In genomic region chr15:71651750-71652186, GRCh38 we compare ENCODE assay signal across 9 cellular contexts.
DNase-seq lines count a peak whose midpoint lies in the region; ATAC-seq and TF ChIP-seq lines count a peak whose summit lies in the region.
"Had no signal": no experiment of that assay in that cellular context is flagged by ENCODE, and none has a peak within 500 bp of the region (broad histone marks: within the 10 kb centered on the region; RNA-seq: fewer than 3 reads in every experiment).

No MANE protein-coding gene starts in this region.

- no peak for TF ChIP-seq POLR2A in esophagus squamous epithelium (IDR thresholded peaks at IDR 0.05)

- peaks cover 9% of the 10 kb centered on the region for H3K27me3 ChIP-seq in CD4-positive, alpha-beta T cell (ENCODE audit: control insufficient read depth, insufficient read depth, low read length)
- no peaks in the 10 kb centered on the region for H3K27me3 ChIP-seq in esophagus squamous epithelium

- H3K4me3 Mint-ChIP-seq in CD4-positive, alpha-beta T cell, result no peak overlapping the region
- H3K4me3 Mint-ChIP-seq: memory B cell had no signal

- intact Hi-C loops in CD4-positive, alpha-beta T cell (cut with DNase I, micrococcal nuclease), result no loop called here
- intact Hi-C loops in esophagus squamous epithelium (cut with DNase I), result no loop called here

- peak; percentile 13 for TF ChIP-seq CTCF in CD4-positive, alpha-beta T cell (IDR thresholded peaks at IDR 0.05)
- TF ChIP-seq CTCF in esophagus squamous epithelium (IDR thresholded peaks at IDR 0.05), result peak in 5 of 6 experiments; percentile 35 to 69 (median 47)

- no peaks in the 10 kb centered on the region for H3K9me3 Mint-ChIP-seq in CD4-positive, alpha-beta T cell
- H3K9me3 Mint-ChIP-seq: memory B cell had no signal

- ATAC-seq in CD4-positive, alpha-beta T cell (ENCODE audit: poor library complexity), result no peak
- ATAC-seq in HG03342 (IDR thresholded peaks at IDR 0.05; ENCODE audit: unreplicated experiment) (no peak), GM18858 (IDR thresholded peaks at IDR 0.05; ENCODE audit: unreplicated experiment) (no peak)

- DNase-seq in CD4-positive, alpha-beta T cell, result no peak
- DNase-seq in HEK293T (ENCODE audit: extremely low spot score) (peak; percentile 46), RKO (ENCODE audit: low spot score) (peak; percentile 69), esophagus squamous epithelium (lab: John Stamatoyannopoulos, UW) (no peak), non-pigmented ciliary epithelial cell (ENCODE audit: low read depth) (peak; percentile 37), MV-4-11 (lab: John Stamatoyannopoulos, UW) (no peak)

- no peaks in the 10 kb centered on the region for H3K36me3 Mint-ChIP-seq in CD4-positive, alpha-beta T cell (ENCODE audit: low read depth)
- H3K36me3 Mint-ChIP-seq: memory B cell had no signal

- no peak overlapping the region for H3K27ac ChIP-seq in CD4-positive, alpha-beta T cell (ENCODE audit: low read depth, low read length)
- H3K27ac ChIP-seq in esophagus squamous epithelium, result peak overlapping the region in 3 of 4 donors; percentile 35 to 80 (median 73)

- H3K9me3 ChIP-seq in CD4-positive, alpha-beta T cell (ENCODE audit: control insufficient read depth, low read length), result no peaks in the 10 kb centered on the region
- no peaks in the 10 kb centered on the region for H3K9me3 ChIP-seq in esophagus squamous epithelium

- WGBS in esophagus squamous epithelium, 2 donors, result 15 to 28% methylated on average over 5 of the region's 5 CpGs

- H3K27me3 Mint-ChIP-seq in CD4-positive, alpha-beta T cell, result peaks cover 24% of the 10 kb centered on the region

- peaks cover 0 to 99% (median 33%) of the 10 kb centered on the region in 3 donors for H3K4me1 ChIP-seq in esophagus squamous epithelium

- no peak overlapping the region for H3K4me3 ChIP-seq in esophagus squamous epithelium

- peaks cover 0 to 5% (median 0%) of the 10 kb centered on the region in 3 donors for H3K36me3 ChIP-seq in esophagus squamous epithelium

- H3K27ac Mint-ChIP-seq in CD4-positive, alpha-beta T cell, result no peak overlapping the region
- H3K27ac Mint-ChIP-seq: memory B cell had no signal

- H3K4me1 Mint-ChIP-seq in CD4-positive, alpha-beta T cell (ENCODE audit: low read depth), result no peaks in the 10 kb centered on the region
- H3K4me1 Mint-ChIP-seq: memory B cell had no signal

- CTCF ChIA-PET in CD4-positive, alpha-beta T cell (lab: Charles Lee), result no interaction called here
- CTCF ChIA-PET in HEK293T (lab: Yijun Ruan, JAX), result interaction anchor here (0.5 to 0.8 kb wide), 2 partner anchors 205 to 434 kb away, joined by 7 to 8 read pairs; no protein-coding TSS in a partner anchor

- POLR2A ChIA-PET in CD4-positive, alpha-beta T cell (lab: Charles Lee), result no interaction called here
- POLR2A ChIA-PET in HEK293T (lab: Yijun Ruan, JAX), result no interaction called here

TF ChIP-seq in HEK293T, 16 proteins besides CTCF, POLR2A, EP300 and RAD21:
- no peak for TF ChIP-seq ARNT (IDR thresholded peaks at IDR 0.05)
- no peak for TF ChIP-seq PKNOX1 (IDR thresholded peaks at IDR 0.05)
- no peak for TF ChIP-seq HDGF (IDR thresholded peaks at IDR 0.05; ENCODE audit: borderline replicate concordance)
- no peak for TF ChIP-seq ELF4 (IDR thresholded peaks at IDR 0.05)
TF ChIP-seq in HEK293T: peak in this region for 0.

Comparison
In these comparisons a context has a peak if more than half of its experiments do, and no peak if none do; other contexts are left out.
1. DNase-seq: peak in HEK293T (single experiment), RKO (single experiment) and non-pigmented ciliary epithelial cell (single experiment); none in CD4-positive, alpha-beta T cell (0 of 10), esophagus squamous epithelium (single experiment) and MV-4-11 (single experiment).